Comparison of ENCODE assay signal across 9 cellular contexts in genomic region chr14:104078031-104078455, GRCh38. TPM values are rescaled to one million over a fixed set of nuclear protein-coding genes. Genes with fewer than 3 reads are reported as not detected.
DNase-seq lines count a peak whose midpoint lies in the region; ATAC-seq and TF ChIP-seq lines count a peak whose summit lies in the region.
"Had no signal": no experiment of that assay in that cellular context is flagged by ENCODE, and none has a peak within 500 bp of the region (broad histone marks: within the 10 kb centered on the region; RNA-seq: fewer than 3 reads in every experiment).

No MANE protein-coding gene starts in this region.

- peaks cover 6 to 7% of the 10 kb centered on the region in 2 experiments; a peak in 2 of 4 replicates for H3K9me3 ChIP-seq in HCT116 (ENCODE audit: control insufficient read depth in 1 of 2, insufficient read depth in 1 of 2, low read depth in 1 of 2, low read length in 2 of 2)
- H3K9me3 ChIP-seq in SK-N-MC (ENCODE audit: low read depth, low read length), result no peaks in the 10 kb centered on the region
- H3K9me3 ChIP-seq in trophoblast cell (ENCODE audit: insufficient read depth, low read depth, low read length), result peaks cover 3% of the 10 kb centered on the region

- H3K36me3 Mint-ChIP-seq in activated naive CD4-positive, alpha-beta T cell treated with anti-CD3 and anti-CD28 coated beads for 36 hours (ENCODE audit: low read depth), result no peaks in the 10 kb centered on the region

- no peak overlapping the region for H3K14ac ChIP-seq in trophoblast cell (ENCODE audit: low read length)

- no peaks in the 10 kb centered on the region for H3K79me1 ChIP-seq in trophoblast cell (ENCODE audit: low read length)

- H3K27ac ChIP-seq in HCT116 (ENCODE audit: low read depth, low read length) (no peak overlapping the region), SK-N-MC (no peak overlapping the region), trophoblast cell (ENCODE audit: low read depth, low read length) (no peak overlapping the region)

- H3K4ac ChIP-seq in trophoblast cell (ENCODE audit: low read depth, low read length), result no peak overlapping the region

- H2BK120ac ChIP-seq in trophoblast cell (ENCODE audit: insufficient read depth, low read length, poor library complexity), result no peak overlapping the region

- TF ChIP-seq POLR2A in HCT116 (IDR thresholded peaks at IDR 0.05; ENCODE audit: borderline replicate concordance, extremely low read depth, insufficient read depth, insufficient read length), result no peak

- no peak overlapping the region for H4K12ac ChIP-seq in trophoblast cell (ENCODE audit: low read depth, low read length)

- H2BK5ac ChIP-seq in trophoblast cell (ENCODE audit: low read depth, low read length, poor library complexity), result no peak overlapping the region

- in situ Hi-C loops in G401 (cut with HindIII; ENCODE audit: low sequenced_read_pairs), result no loop called here

- H3K4me1 ChIP-seq in HCT116 (ENCODE audit: control insufficient read depth in 1 of 2, insufficient read depth in 2 of 2, low read length in 2 of 2), result peaks cover 2 to 5% of the 10 kb centered on the region in 2 experiments; a peak in 3 of 4 replicates
- no peaks in the 10 kb centered on the region for H3K4me1 ChIP-seq in trophoblast cell (ENCODE audit: control insufficient read depth in 1 of 2, insufficient read depth in 2 of 2, low read length in 2 of 2)

- H3K9me3 Mint-ChIP-seq in activated naive CD4-positive, alpha-beta T cell treated with anti-CD3 and anti-CD28 coated beads for 36 hours, result peaks cover 8% of the 10 kb centered on the region

- H3K36me3 ChIP-seq in HCT116 (ENCODE audit: control insufficient read depth in 1 of 2, insufficient read depth in 2 of 2, low read length in 2 of 2), result no peaks in the 10 kb centered on the region
- H3K36me3 ChIP-seq in SK-N-MC (ENCODE audit: insufficient read depth, low read length), result no peaks in the 10 kb centered on the region
- no peaks in the 10 kb centered on the region for H3K36me3 ChIP-seq in trophoblast cell (ENCODE audit: control insufficient read depth in 1 of 2, insufficient read depth in 2 of 2, low read length in 2 of 2)

- H3K27me3 Mint-ChIP-seq in activated naive CD4-positive, alpha-beta T cell treated with anti-CD3 and anti-CD28 coated beads for 36 hours (ENCODE audit: low read depth), result peaks cover 5% of the 10 kb centered on the region

- no peak overlapping the region for H3K4me3 ChIP-seq in HCT116 (replicated peaks in 1 of 2; ENCODE audit: low read depth in 1 of 2, low read length in 2 of 2)
- peak overlapping the region; percentile 46 for H3K4me3 ChIP-seq in SK-N-MC
- H3K4me3 ChIP-seq in trophoblast cell (ENCODE audit: low read depth, low read length), result no peak overlapping the region

- intact Hi-C loops in HCT116 (cut with micrococcal nuclease), result loop anchor here (1.0 to 5.0 kb wide), 5 partner anchors 53 to 562 kb away; no protein-coding TSS in a partner anchor
- intact Hi-C loops in activated naive CD4-positive, alpha-beta T cell treated with anti-CD3 and anti-CD28 coated beads for 36 hours (cut with micrococcal nuclease), result loop anchor here (1.0 to 10.0 kb wide), 4 partner anchors 16 to 485 kb away; no protein-coding TSS in a partner anchor

- H3K27me3 ChIP-seq in HCT116 (ENCODE audit: insufficient read depth, low read length) (no peaks in the 10 kb centered on the region), trophoblast cell (ENCODE audit: insufficient read depth, low read length) (no peaks in the 10 kb centered on the region)

- CTCF ChIA-PET in HCT116 (lab: Charles Lee), result interaction anchor here (0.7 to 3.3 kb wide), 20 partner anchors 10 to 562 kb away, joined by 3 to 30 read pairs (median 5); partner anchors contain the start of genes XRCC3 and ZFYVE21
- CTCF ChIA-PET in activated naive CD4-positive, alpha-beta T cell treated with anti-CD3 and anti-CD28 coated beads for 36 hours (lab: Charles Lee), result interaction anchor here (0.5 to 3.2 kb wide), 29 partner anchors 9 to 636 kb away, joined by 3 to 32 read pairs (median 3); no protein-coding TSS in a partner anchor

- peak; percentile 98 for ATAC-seq in HCT116

- H3K9ac ChIP-seq in HCT116 (ENCODE audit: low read length) (no peak overlapping the region), SK-N-MC (ENCODE audit: insufficient read length) (no peak overlapping the region), trophoblast cell (ENCODE audit: low read length) (no peak overlapping the region)

- peak; percentile 100 for TF ChIP-seq RAD21 in HCT116 (IDR thresholded peaks at IDR 0.05; ENCODE audit: low read depth)

- no peak overlapping the region for H3K23ac ChIP-seq in trophoblast cell (ENCODE audit: low read length)

- TF ChIP-seq CTCF in HCT116 (IDR thresholded peaks at IDR 0.05 in 2 of 3, conservative IDR thresholded peaks at IDR 0.05 in 1 of 3; ENCODE audit: borderline replicate concordance in 1 of 3, insufficient read depth in 1 of 3, low read depth in 2 of 3, low read length in 2 of 3), result peak; percentile 100

- WGBS in trophoblast cell (ENCODE audit: extremely low coverage, insufficient coverage, insufficient read length), result no CpG with 5 or more reads among the region's 7 CpGs

- no peak overlapping the region for H4K8ac ChIP-seq in trophoblast cell (ENCODE audit: low read depth, low read length)

- BruUV-seq in HCT116 (replicated peaks; lab: Mats Ljungman, UMichigan), result no TSS peak

- H2BK12ac ChIP-seq in trophoblast cell (ENCODE audit: low read length), result no peak overlapping the region

- POLR2A ChIA-PET in HCT116 (lab: Charles Lee), result interaction anchor here (0.8 to 1.3 kb wide), 3 partner anchors 19 to 953 kb away, joined by 3 read pairs; no protein-coding TSS in a partner anchor

- no peaks in the 10 kb centered on the region for H3K79me2 ChIP-seq in HCT116 (ENCODE audit: insufficient read depth, low read length)
- no peaks in the 10 kb centered on the region for H3K79me2 ChIP-seq in trophoblast cell (ENCODE audit: control insufficient read depth, insufficient read depth, low read length, poor library complexity)

- peak; percentile 88 for DNase-seq in G401 (ENCODE audit: low spot score)
- DNase-seq in HCT116 (ENCODE audit: low read depth, low spot score), result peak; percentile 88
- peak; percentile 86 for DNase-seq in NCI-H1092 treated with DMSO at 0.1 percent for 48 hours (lab: John Stamatoyannopoulos, UW)
- DNase-seq in SK-N-MC (ENCODE audit: low read depth, low spot score), result peak; percentile 81
- DNase-seq in activated naive CD4-positive, alpha-beta T cell treated with anti-CD3 and anti-CD28 coated beads for 36 hours, result peak; percentile 94
- peak; percentile 27 for DNase-seq in glomerular endothelial cell (ENCODE audit: extremely low read depth, low read depth, low spot score)
- DNase-seq in trophoblast cell, result peak; percentile 82 to 94
- peak; percentile 91 for DNase-seq in ureter (ENCODE audit: low spot score)

- H4K91ac ChIP-seq in trophoblast cell (ENCODE audit: low read depth, low read length), result no peak overlapping the region

- RAD21 ChIA-PET in HCT116 (lab: Charles Lee; ENCODE audit: low non-redundant PET in 1 of 2, low total read pairs in 2 of 2, uncharacterized antibody in 2 of 2, unreplicated experiment in 2 of 2), result interaction anchor here (0.6 to 1.2 kb wide), 7 partner anchors 16 to 486 kb away, joined by 3 to 7 read pairs (median 3); no protein-coding TSS in a partner anchor

- no peak overlapping the region for H2AK5ac ChIP-seq in trophoblast cell (ENCODE audit: low read length)

- no peak overlapping the region for H3K18ac ChIP-seq in trophoblast cell (ENCODE audit: low read length)

- H3K4me2 ChIP-seq in HCT116 (ENCODE audit: low read length) (peak overlapping the region; percentile 25), trophoblast cell (ENCODE audit: low read length) (no peak overlapping the region)

- H3K4me3 Mint-ChIP-seq in activated naive CD4-positive, alpha-beta T cell treated with anti-CD3 and anti-CD28 coated beads for 36 hours, result no peak overlapping the region
- H3K4me3 Mint-ChIP-seq: stimulated activated naive CD8-positive, alpha-beta T cell treated with anti-CD3 and anti-CD28 coated beads, Interleukin-15, Interleukin-2, amounts not matched to agents 100 ng/mL and 50 ng/mL, for 24 hours had no signal

- H4K20me1 ChIP-seq in HCT116 (ENCODE audit: insufficient read depth), result no peaks in the 10 kb centered on the region

- no peak overlapping the region for H3K27ac Mint-ChIP-seq in activated naive CD4-positive, alpha-beta T cell treated with anti-CD3 and anti-CD28 coated beads for 36 hours
- H3K27ac Mint-ChIP-seq: stimulated activated naive CD8-positive, alpha-beta T cell treated with anti-CD3 and anti-CD28 coated beads, Interleukin-15, Interleukin-2, amounts not matched to agents 100 ng/mL and 50 ng/mL, for 24 hours had no signal

- no peaks in the 10 kb centered on the region for H3K9me2 ChIP-seq in HCT116 (ENCODE audit: insufficient read depth)

- H2AFZ ChIP-seq in HCT116 (ENCODE audit: low read depth, low read length, poor library complexity, severe bottlenecking), result peak overlapping the region; percentile 84
- H2AFZ ChIP-seq in trophoblast cell (ENCODE audit: insufficient read depth, low read length, poor library complexity), result no peak overlapping the region

- H3K4me1 Mint-ChIP-seq in activated naive CD4-positive, alpha-beta T cell treated with anti-CD3 and anti-CD28 coated beads for 36 hours (ENCODE audit: low read depth), result peaks cover 8% of the 10 kb centered on the region

TF ChIP-seq in HCT116, 20 proteins besides CTCF, POLR2A, EP300 and RAD21:
- TF ChIP-seq CEBPB (IDR thresholded peaks at IDR 0.05; ENCODE audit: low read depth) (no peak), SRF (IDR thresholded peaks at IDR 0.05; ENCODE audit: low read depth) (0 out of 2 replicates have a peak, but pooled peaks have one; percentile 4), ELF1 (IDR thresholded peaks at IDR 0.05; ENCODE audit: borderline replicate concordance, low read depth) (no peak; the same call in 1 of the 2 replicates), EZH2phosphoT487 (IDR thresholded peaks at IDR 0.05; ENCODE audit: borderline replicate concordance) (no peak), POLR2AphosphoS5 (IDR thresholded peaks at IDR 0.05; ENCODE audit: low read depth, low read length) (peak; percentile 20; the same call in 1 of the 2 replicates), FOSL1 (IDR thresholded peaks at IDR 0.05; ENCODE audit: low read depth) (no peak), CBX3 (IDR thresholded peaks at IDR 0.05; ENCODE audit: low read depth) (peak; percentile 86), EGR1 (IDR thresholded peaks at IDR 0.05; ENCODE audit: low read depth) (no peak), SIN3A (IDR thresholded peaks at IDR 0.05; ENCODE audit: low read depth) (no peak)

RNA-seq across cellular contexts. Expression of gene ASPG, which starts 7.5 kb away (rescaled TPM):
- total RNA-seq in G401 (2014; rRNA removed; shearing (Covaris generic)), result not detected in 2 replicates
- total RNA-seq in HCT116 (2021; ENCODE audit: unreplicated experiment) (not detected), glomerular endothelial cell (not detected in 2 replicates), ureter (6.4 TPM)
- polyA plus RNA-seq in HCT116 (2012), result 0.15 and 0.17 TPM in 2 replicates
- total RNA-seq in activated naive CD4-positive, alpha-beta T cell treated with anti-CD3 and anti-CD28 coated beads for 36 hours, result not detected
- polyA plus RNA-seq in trophoblast cell (2013), result not detected in 2 replicates

Comparison
In these comparisons a context has a peak if more than half of its experiments do, and no peak if none do; other contexts are left out.
1. DNase-seq: peak in every context shown above with its lines; median percentile 94 in activated naive CD4-positive, alpha-beta T cell treated with anti-CD3 and anti-CD28 coated beads for 36 hours; 91 in ureter; 88 in G401; 88 in HCT116; 88 in trophoblast cell; 86 in NCI-H1092 treated with DMSO at 0.1 percent for 48 hours; 81 in SK-N-MC; 27 in glomerular endothelial cell.